In genomic region chr5:43000914-43001313, GRCh38 we compare ENCODE assay signal across 15 cellular contexts. TPM values are rescaled to one million over a fixed set of nuclear protein-coding genes. Genes with fewer than 3 reads are reported as not detected.
DNase-seq lines count a peak whose midpoint lies in the region; ATAC-seq and TF ChIP-seq lines count a peak whose summit lies in the region.
"Had no signal": no experiment of that assay in that cellular context is flagged by ENCODE, and none has a peak within 500 bp of the region (broad histone marks: within the 10 kb centered on the region; RNA-seq: fewer than 3 reads in every experiment).

No MANE protein-coding gene starts in this region.

- no peak overlapping the region for H3K23ac ChIP-seq in H9 (ENCODE audit: insufficient read length, low read depth, low read length)

- no peak overlapping the region for H3K4ac ChIP-seq in H9 (ENCODE audit: low read depth, low read length)

- no peaks in the 10 kb centered on the region for H3K79me1 ChIP-seq in H9 (ENCODE audit: insufficient read depth, low read depth, low read length, poor library complexity, severe bottlenecking)

- no peak overlapping the region for H4K91ac ChIP-seq in H9 (ENCODE audit: insufficient read length, low read depth, low read length)

- DNase-seq in H9 (peak; percentile 38), Panc1 (ENCODE audit: low read depth, low spot score) (no peak), NCI-H2171 (lab: John Stamatoyannopoulos, UW) (no peak)
- DNase-seq: activated CD8-positive, alpha-beta memory T cell treated with anti-CD3 and anti-CD28 coated beads for 24 hours; head of caudate nucleus; kidney had no signal

- in situ Hi-C loops in Panc1 (cut with HindIII; ENCODE audit: low pct_unique_long_range_greater_than_20kb, low sequenced_read_pairs), result loop anchor here (25.0 kb wide), 1 partner anchor 89 kb away; no protein-coding TSS in a partner anchor

- peak overlapping the region; percentile 94 for H3K4me2 ChIP-seq in H9 (ENCODE audit: insufficient read depth, insufficient read length, low read length)
- H3K4me2 ChIP-seq: BLaER1 had no signal

- no peak overlapping the region for H3T11ph ChIP-seq in H9 (ENCODE audit: low read length)

- H3K27me3 ChIP-seq in H9 (ENCODE audit: insufficient read depth, low read length) (peaks cover 42% of the 10 kb centered on the region), Panc1 (ENCODE audit: control insufficient read depth, insufficient read depth, low read length) (no peaks in the 10 kb centered on the region), neuron (ENCODE audit: insufficient read depth, low read length) (peaks cover 9% of the 10 kb centered on the region)

- H3K4me3 Mint-ChIP-seq in H9, result peak overlapping the region; percentile 24 to 58; a peak in 3 of 5 replicates

- H3K9me3 Mint-ChIP-seq in H9, result no peaks in the 10 kb centered on the region
- H3K9me3 Mint-ChIP-seq: activated T-helper 2 cell treated with anti-CD3 and anti-CD28 coated beads, Interferon-gamma antibody, Interleukin-2, Interleukin-4, amounts not matched to agents 10 μg/mL and 5 μg/mL and 100 μg/mL, durations not matched to agents 14 hours and 24 hours and 36 hours had no signal

- WGBS in H9 (ENCODE audit: extremely low coverage, insufficient read length, low lambda C conversion rate), result no CpG with 5 or more reads among the region's 6 CpGs

- H3K4me1 Mint-ChIP-seq in H9, result peaks cover 12 to 14% of the 10 kb centered on the region in 2 experiments

- no peak overlapping the region for H4K8ac ChIP-seq in H9 (replicated peaks; ENCODE audit: insufficient read length, low read depth, low read length)

- ATAC-seq in Panc1 (peak; percentile 39), esophagus mucosa (peak; percentile 40), HG03571 (IDR thresholded peaks at IDR 0.05; ENCODE audit: unreplicated experiment) (no peak), HG02938 (IDR thresholded peaks at IDR 0.05; ENCODE audit: unreplicated experiment) (no peak), HG02610 (IDR thresholded peaks at IDR 0.05; ENCODE audit: unreplicated experiment) (no peak)
- ATAC-seq: HCT116 had no signal

- no peak overlapping the region for H3K27ac Mint-ChIP-seq in H9
- H3K27ac Mint-ChIP-seq: activated T-helper 2 cell treated with anti-CD3 and anti-CD28 coated beads, Interferon-gamma antibody, Interleukin-2, Interleukin-4, amounts not matched to agents 10 μg/mL and 5 μg/mL and 100 μg/mL, durations not matched to agents 14 hours and 24 hours and 36 hours had no signal

- H3K4me1 ChIP-seq in H9 (ENCODE audit: insufficient read depth, low read length) (no peaks in the 10 kb centered on the region), Panc1 (ENCODE audit: control insufficient read depth, insufficient read depth, low read length) (peaks cover 8% of the 10 kb centered on the region), neuron (ENCODE audit: insufficient read depth, low read length) (peaks cover 3% of the 10 kb centered on the region)

- peaks cover 6% of the 10 kb centered on the region for H3K23me2 ChIP-seq in H9 (ENCODE audit: insufficient read length, low read depth, low read length, poor library complexity, severe bottlenecking)

- no peak overlapping the region for H2BK20ac ChIP-seq in H9 (ENCODE audit: low read depth, low read length, poor library complexity, severe bottlenecking)

- H3K27ac ChIP-seq in H9 (ENCODE audit: insufficient read length, low read depth, low read length) (no peak overlapping the region), Panc1 (ENCODE audit: low read length) (peak overlapping the region; percentile 82)
- H3K27ac ChIP-seq: BLaER1 had no signal

- no peak overlapping the region for H2BK120ac ChIP-seq in H9 (ENCODE audit: low read depth, low read length, poor library complexity, severe bottlenecking)

- H2BK15ac ChIP-seq in H9 (ENCODE audit: low read depth, low read length), result no peak overlapping the region

- H3K9ac ChIP-seq in H9 (ENCODE audit: extremely low read depth, insufficient read length, low read length), result no peak overlapping the region
- H3K9ac ChIP-seq: BLaER1 had no signal

- no peaks in the 10 kb centered on the region for H3K36me3 ChIP-seq in Panc1 (ENCODE audit: control insufficient read depth, insufficient read depth, low read length)
- no peaks in the 10 kb centered on the region for H3K36me3 ChIP-seq in neuron (ENCODE audit: insufficient read depth, low read length)
- H3K36me3 ChIP-seq: upper lobe of left lung had no signal

- no peak overlapping the region for H2AK5ac ChIP-seq in H9 (ENCODE audit: insufficient read length, low read length)

- no peaks in the 10 kb centered on the region for H3K36me3 Mint-ChIP-seq in H9 (ENCODE audit: insufficient read depth in 1 of 3, low read depth in 3 of 3)

- CTCF ChIA-PET in Panc1 (lab: Charles Lee), result no interaction called here

- no peaks in the 10 kb centered on the region for H3K79me2 ChIP-seq in H9 (ENCODE audit: insufficient read depth, low read length)

- H4K20me1 ChIP-seq in H9 (ENCODE audit: control insufficient read depth, insufficient read depth, insufficient read length), result no peaks in the 10 kb centered on the region
- H4K20me1 ChIP-seq: BLaER1 had no signal

- no peak overlapping the region for H2BK12ac ChIP-seq in H9 (ENCODE audit: insufficient read length, low read depth, low read length)

- H2BK5ac ChIP-seq in H9 (ENCODE audit: insufficient read length, low read length), result no peak overlapping the region

- H2AFZ ChIP-seq in H9 (ENCODE audit: low read length), result no peak overlapping the region
- H2AFZ ChIP-seq in neuron (ENCODE audit: low read depth, low read length), result no peak overlapping the region

- no TSS peak for BruUV-seq in Panc1 (replicated peaks; lab: Mats Ljungman, UMichigan)

- no peak overlapping the region for H3K14ac ChIP-seq in H9 (ENCODE audit: insufficient read depth, low read length)

- H4K5ac ChIP-seq in H9 (ENCODE audit: insufficient read length, low read depth, low read length), result no peak overlapping the region

- POLR2A ChIA-PET in Panc1 (lab: Charles Lee), result no interaction called here

- H3K18ac ChIP-seq in H9 (ENCODE audit: insufficient read length, low read depth, low read length), result no peak overlapping the region

- H3K9me3 ChIP-seq in H9 (ENCODE audit: control insufficient read depth, low read depth, low read length) (no peaks in the 10 kb centered on the region), Panc1 (ENCODE audit: control insufficient read depth, insufficient read depth, low read depth, low read length) (no peaks in the 10 kb centered on the region), neuron (ENCODE audit: low read length) (no peaks in the 10 kb centered on the region)
- H3K9me3 ChIP-seq: BLaER1, upper lobe of left lung had no signal

- H3K4me3 ChIP-seq in Panc1 (ENCODE audit: low read depth in 2 of 2, low read length in 2 of 2), result peak overlapping the region; percentile 47 to 71
- peak overlapping the region; percentile 38 for H3K4me3 ChIP-seq in neuron (ENCODE audit: low read length)
- H3K4me3 ChIP-seq: BLaER1 had no signal

- peaks cover 87% of the 10 kb centered on the region for H3K27me3 Mint-ChIP-seq in H9 (ENCODE audit: low read depth)

- intact Hi-C loops in Panc1 (cut with micrococcal nuclease; ENCODE audit: unreplicated experiment), result no loop called here

- H3K56ac ChIP-seq in H9 (ENCODE audit: insufficient read length, low read depth, low read length), result no peak overlapping the region

- TF ChIP-seq CTCF in H9 (conservative IDR thresholded peaks at IDR 0.05) (no peak), Panc1 (IDR thresholded peaks at IDR 0.05) (no peak)

RNA-seq across cellular contexts. Expression of gene ANXA2R, which starts 39.2 kb away (rescaled TPM):
- total RNA-seq in H9 (2021), result 0.20 and 0.22 TPM in 2 replicates
- 6.2 TPM for total RNA-seq in Panc1 (2021; ENCODE audit: unreplicated experiment)
- polyA plus RNA-seq in Panc1 (2012; ENCODE audit: insufficient read length), result 4.0 TPM
- 1.8 TPM for total RNA-seq in esophagus mucosa

Comparison
In these comparisons a context has a peak if more than half of its experiments do, and no peak if none do; other contexts are left out.
1. ATAC-seq: peak in Panc1 (single experiment) and esophagus mucosa (single experiment); none in HG03571 (single experiment), HG02938 (single experiment) and HG02610 (single experiment).